Comparison of ENCODE assay signal across 10 cellular contexts in genomic region chr5:135488727-135489465, GRCh38. TPM values are rescaled to one million over a fixed set of nuclear protein-coding genes. Genes with fewer than 3 reads are reported as not detected.
DNase-seq lines count a peak whose midpoint lies in the region; ATAC-seq, FAIRE-seq and TF ChIP-seq lines count a peak whose summit lies in the region.
"Had no signal": no experiment of that assay in that cellular context is flagged by ENCODE, and none has a peak within 500 bp of the region (broad histone marks: within the 10 kb centered on the region; RNA-seq: fewer than 3 reads in every experiment).

No MANE protein-coding gene starts in this region.

- no peak for TF ChIP-seq CTCF in pancreas (IDR thresholded peaks at IDR 0.05)

- H3K4me3 ChIP-seq in NT2/D1 (ENCODE audit: insufficient read length, low read depth): peak overlapping the region; percentile 26
- peak overlapping the region in 1 of 4 donors; percentile 18 for H3K4me3 ChIP-seq in pancreas

- H3K4me1 ChIP-seq in NT2/D1 (ENCODE audit: insufficient read depth, insufficient read length) (peaks cover 18% of the 10 kb centered on the region), pancreas (peaks cover 0 to 9% (median 3%) of the 10 kb centered on the region in 3 donors)

- H3K27me3 ChIP-seq in NT2/D1 (ENCODE audit: insufficient read depth, insufficient read length) (peaks cover 86% of the 10 kb centered on the region), pancreas (peaks cover 0 to 17% (median 6%) of the 10 kb centered on the region in 4 donors)

- FAIRE-seq in pancreas (lab: Jason Lieb, UNC): no peak

- peak overlapping the region; percentile 4 for H3K9ac ChIP-seq in NT2/D1 (ENCODE audit: insufficient read length, low read depth)

- intact Hi-C loops in pancreas (cut with DNase I): no loop called here

- H3K9me3 ChIP-seq in NT2/D1 (ENCODE audit: insufficient read depth, low read length): no peaks in the 10 kb centered on the region
- H3K9me3 ChIP-seq in pancreas: no peaks in the 10 kb centered on the region

- ATAC-seq in pancreas: peak in 3 of 4 donors; percentile 33 to 62 (median 48)
- no peak for ATAC-seq in GM19455 (IDR thresholded peaks at IDR 0.05; ENCODE audit: unreplicated experiment)

- H3K36me3 ChIP-seq in NT2/D1 (ENCODE audit: insufficient read depth, insufficient read length, low read length): no peaks in the 10 kb centered on the region
- H3K36me3 ChIP-seq in pancreas: no peaks in the 10 kb centered on the region

- peak; percentile 27 to 46 for DNase-seq in NCI-H2081 (lab: John Stamatoyannopoulos, UW)
- DNase-seq in NCI-H2081 treated with DMSO at 0.1 percent for 48 hours (lab: John Stamatoyannopoulos, UW): no peak
- peak; percentile 73 for DNase-seq in NT2/D1 (ENCODE audit: low read depth, low spot score)
- peak; percentile 54 for DNase-seq in fibroblast of peridontal ligament (ENCODE audit: extremely low read depth)
- no peak for DNase-seq in pancreas
- DNase-seq in stimulated activated CD4-positive, alpha-beta T cell treated with anti-CD3 and anti-CD28 coated beads, Interleukin-1b, Interleukin-23, amount 100 ng/mL, for 48 hours: no peak
- DNase-seq in SKM-1 (lab: John Stamatoyannopoulos, UW; ENCODE audit: unreplicated experiment): no peak
- DNase-seq: activated B cell treated with CpG ODN at 0.5 μM for 24 hours had no signal

- H3K27ac ChIP-seq in pancreas: no peak overlapping the region
- H3K27ac ChIP-seq: 22Rv1 had no signal

- WGBS in pancreas, 2 donors: 1 to 2% methylated on average over 40 to 44 of the region's 44 CpGs

RNA-seq across cellular contexts. Expression of gene TIFAB, which starts 36.7 kb away (rescaled TPM):
- total RNA-seq in pancreas: under 1 TPM in 2 of 6 donors, not detected in 4; 0.12 to 0.21 TPM
- polyA plus RNA-seq in pancreas: not detected
- total RNA-seq: activated B cell treated with CpG ODN at 0.5 μM for 24 hours had no signal

RNA-seq across cellular contexts. Expression of gene DCANP1, which starts 41.7 kb away (rescaled TPM):
- not detected for total RNA-seq in pancreas
- not detected for polyA plus RNA-seq in pancreas
- total RNA-seq: activated B cell treated with CpG ODN at 0.5 μM for 24 hours had no signal

RNA-seq across cellular contexts. Expression of gene NEUROG1, which starts 46.9 kb away (rescaled TPM):
- total RNA-seq in pancreas: not detected
- polyA plus RNA-seq in pancreas: not detected
- total RNA-seq: activated B cell treated with CpG ODN at 0.5 μM for 24 hours had no signal

Comparison
In these comparisons a context has a peak if more than half of its experiments do, and no peak if none do; other contexts are left out.
1. DNase-seq: peak in NCI-H2081 (2 of 2), NT2/D1 (single experiment) and fibroblast of peridontal ligament (single experiment); none in NCI-H2081 treated with DMSO at 0.1 percent for 48 hours (single experiment), pancreas (0 of 6), stimulated activated CD4-positive, alpha-beta T cell treated with anti-CD3 and anti-CD28 coated beads, Interleukin-1b, Interleukin-23, amount 100 ng/mL, for 48 hours (single experiment) and SKM-1 (single experiment).